In genomic region chr17:42411905-42412679, GRCh38 we compare ENCODE assay signal across 13 cellular contexts. TPM values are rescaled to one million over a fixed set of nuclear protein-coding genes. Genes with fewer than 3 reads are reported as not detected.
DNase-seq lines count a peak whose midpoint lies in the region; ATAC-seq and TF ChIP-seq lines count a peak whose summit lies in the region.
"Had no signal": no experiment of that assay in that cellular context is flagged by ENCODE, and none has a peak within 500 bp of the region (broad histone marks: within the 10 kb centered on the region; RNA-seq: fewer than 3 reads in every experiment).

No MANE protein-coding gene starts in this region.

- H2BK12ac ChIP-seq in mesenchymal stem cell (ENCODE audit: low read length in 2 of 2) = peak overlapping the region; percentile 5 to 68

- H3K23ac ChIP-seq in mesenchymal stem cell (ENCODE audit: low read length in 2 of 2) = no peak overlapping the region

- intact Hi-C loops in adrenal gland (cut with DNase I) = no loop called here

- H3K4me1 ChIP-seq in OCI-LY3 (ENCODE audit: low read length) = peaks cover 67% of the 10 kb centered on the region
- peaks cover 32% of the 10 kb centered on the region for H3K4me1 ChIP-seq in mesenchymal stem cell (ENCODE audit: control insufficient read depth, insufficient read depth, low read depth, low read length)
- H3K4me1 ChIP-seq in adrenal gland (replicated peaks in 1 of 2) = peaks cover 23 to 41% of the 10 kb centered on the region in 2 donors

- H3K79me1 ChIP-seq in mesenchymal stem cell (replicated peaks; ENCODE audit: low read length, poor library complexity, severe bottlenecking) = peaks cover 5% of the 10 kb centered on the region

- H4K8ac ChIP-seq in mesenchymal stem cell (ENCODE audit: low read length) = no peak overlapping the region

- no peaks in the 10 kb centered on the region for H3K9me3 Mint-ChIP-seq in activated CD8-positive, alpha-beta T cell treated with anti-CD3 and anti-CD28 coated beads, Interleukin-2, amount 10 ng/mL, durations not matched to agents 7 days and 5 days (ENCODE audit: insufficient read depth)

- TF ChIP-seq CTCF in OCI-LY3 (IDR thresholded peaks at IDR 0.05; ENCODE audit: low read depth, low read length) = no peak
- no peak for TF ChIP-seq CTCF in coronary artery (IDR thresholded peaks at IDR 0.05)
- TF ChIP-seq CTCF in adrenal gland (IDR thresholded peaks at IDR 0.05) = no peak

- no peak overlapping the region for H2BK120ac ChIP-seq in mesenchymal stem cell (ENCODE audit: low read depth, low read length)

- H3K27me3 ChIP-seq in OCI-LY3 (ENCODE audit: low read depth, low read length) (no peaks in the 10 kb centered on the region), mesenchymal stem cell (ENCODE audit: control insufficient read depth in 1 of 2, insufficient read depth in 1 of 2, low read length in 2 of 2) (no peaks in the 10 kb centered on the region), adrenal gland (no peaks in the 10 kb centered on the region)

- no peak overlapping the region for H3K4me3 Mint-ChIP-seq in activated CD8-positive, alpha-beta T cell treated with anti-CD3 and anti-CD28 coated beads, Interleukin-2, amount 10 ng/mL, durations not matched to agents 7 days and 5 days

- H3K18ac ChIP-seq in mesenchymal stem cell (ENCODE audit: low read depth in 1 of 2, low read length in 2 of 2) = no peak overlapping the region

- H2AFZ ChIP-seq in OCI-LY3 (ENCODE audit: low read depth, low read length) (peak overlapping the region; percentile 82), mesenchymal stem cell (ENCODE audit: low read depth, low read length) (no peak overlapping the region)
- H2AFZ ChIP-seq: PC-9 had no signal

- no peaks in the 10 kb centered on the region for H4K20me1 ChIP-seq in OCI-LY3 (ENCODE audit: insufficient read depth, low read length)

- H3K36me3 ChIP-seq in OCI-LY3 (replicated peaks; ENCODE audit: low read depth, low read length) (no peaks in the 10 kb centered on the region), mesenchymal stem cell (ENCODE audit: control insufficient read depth in 1 of 2, insufficient read depth in 2 of 2, low read depth in 1 of 2, low read length in 2 of 2) (peaks cover 6 to 24% of the 10 kb centered on the region in 2 experiments), adrenal gland (replicated peaks in 1 of 2) (no peaks in the 10 kb centered on the region)

- H3K4me2 ChIP-seq in OCI-LY3 (ENCODE audit: low read length) = peak overlapping the region; percentile 93
- H3K4me2 ChIP-seq in mesenchymal stem cell (ENCODE audit: low read length, poor library complexity, severe bottlenecking) = no peak overlapping the region

- H3K27ac Mint-ChIP-seq in activated CD8-positive, alpha-beta T cell treated with anti-CD3 and anti-CD28 coated beads, Interleukin-2, amount 10 ng/mL, durations not matched to agents 7 days and 5 days = no peak overlapping the region

- H3K4ac ChIP-seq in mesenchymal stem cell (ENCODE audit: low read depth in 1 of 2, low read length in 2 of 2) = no peak overlapping the region

- peaks cover 17% of the 10 kb centered on the region for H3K4me1 Mint-ChIP-seq in activated CD8-positive, alpha-beta T cell treated with anti-CD3 and anti-CD28 coated beads, Interleukin-2, amount 10 ng/mL, durations not matched to agents 7 days and 5 days (ENCODE audit: low read depth)

- H3K9me3 ChIP-seq in OCI-LY3 (ENCODE audit: insufficient read depth, low read length) (no peaks in the 10 kb centered on the region), mesenchymal stem cell (ENCODE audit: control insufficient read depth, low read length) (no peaks in the 10 kb centered on the region), adrenal gland (replicated peaks in 1 of 3) (no peaks in the 10 kb centered on the region)

- H3K36me3 Mint-ChIP-seq in activated CD8-positive, alpha-beta T cell treated with anti-CD3 and anti-CD28 coated beads, Interleukin-2, amount 10 ng/mL, durations not matched to agents 7 days and 5 days (ENCODE audit: low read depth) = no peaks in the 10 kb centered on the region

- POLR2A ChIA-PET in activated CD8-positive, alpha-beta T cell treated with anti-CD3 and anti-CD28 coated beads, Interleukin-2, amount 10 ng/mL, durations not matched to agents 7 days and 5 days (lab: Charles Lee) = no interaction called here

- no peak overlapping the region for H2BK5ac ChIP-seq in mesenchymal stem cell (ENCODE audit: low read depth, low read length, poor library complexity, severe bottlenecking)

- no peak for ATAC-seq in activated CD8-positive, alpha-beta T cell treated with anti-CD3 and anti-CD28 coated beads, Interleukin-2, amount 10 ng/mL, durations not matched to agents 7 days and 5 days

- no peak for TF ChIP-seq POLR2A in adrenal gland (IDR thresholded peaks at IDR 0.05)

- H2AK5ac ChIP-seq in mesenchymal stem cell (ENCODE audit: low read length, severe bottlenecking) = no peak overlapping the region

- peaks cover 5% of the 10 kb centered on the region for H3K27me3 Mint-ChIP-seq in activated CD8-positive, alpha-beta T cell treated with anti-CD3 and anti-CD28 coated beads, Interleukin-2, amount 10 ng/mL, durations not matched to agents 7 days and 5 days (ENCODE audit: low read depth)

- DNase-seq in coronary artery (ENCODE audit: low spot score) (no peak), mesenchymal stem cell (no peak), NCI-H1436 (lab: John Stamatoyannopoulos, UW) (no peak), NCI-H128 (lab: John Stamatoyannopoulos, UW; ENCODE audit: unreplicated experiment) (no peak), adrenal gland (no peak)
- DNase-seq in activated CD8-positive, alpha-beta T cell treated with anti-CD3 and anti-CD28 coated beads, Interleukin-2, amount 10 ng/mL, durations not matched to agents 7 days and 5 days = no peak
- DNase-seq: activated naive CD4-positive, alpha-beta T cell treated with Interleukin-2 at 50 U/mL for 16 hours; NCI-H1105; PC-9; stimulated activated CD4-positive, alpha-beta T cell treated with anti-CD3 and anti-CD28 coated beads, Interleukin-4, amount 100 ng/mL, for 4 hours had no signal

- no peak overlapping the region for H2BK15ac ChIP-seq in mesenchymal stem cell (ENCODE audit: low read depth, poor library complexity, severe bottlenecking)

- H3K4me3 ChIP-seq in OCI-LY3 (ENCODE audit: low read length) (peak overlapping the region; percentile 74), coronary artery (peak overlapping the region; percentile 59), mesenchymal stem cell (ENCODE audit: insufficient read depth in 1 of 2, low read depth in 1 of 2, low read length in 2 of 2) (peak overlapping the region in 1 of 2 experiments; percentile 52), adrenal gland (no peak overlapping the region)
- H3K4me3 ChIP-seq: PC-9 had no signal

- WGBS in mesenchymal stem cell = 98% methylated on average over 10 of the region's 11 CpGs
- WGBS in adrenal gland, 4 donors = 80 to 88% (median 84%) methylated on average over 5 to 11 of the region's 11 CpGs

- no peak overlapping the region for H3K14ac ChIP-seq in mesenchymal stem cell (ENCODE audit: low read length in 2 of 2)

- peak overlapping the region; percentile 18 for H4K91ac ChIP-seq in mesenchymal stem cell (ENCODE audit: low read length)

- CTCF ChIA-PET in activated CD8-positive, alpha-beta T cell treated with anti-CD3 and anti-CD28 coated beads, Interleukin-2, amount 10 ng/mL, durations not matched to agents 7 days and 5 days (lab: Charles Lee) = interaction anchor here (0.8 to 17.8 kb wide), 5 partner anchors 9 to 115 kb away, joined by 3 to 666 read pairs (median 12); partner anchors contain the start of gene CAVIN1

- H3K79me2 ChIP-seq in OCI-LY3 (ENCODE audit: low read length) = no peaks in the 10 kb centered on the region

- H3K9ac ChIP-seq in OCI-LY3 (ENCODE audit: low read length) = peak overlapping the region; percentile 81
- H3K9ac ChIP-seq in mesenchymal stem cell (ENCODE audit: low read length) = peak overlapping the region; percentile 61

- peak overlapping the region; percentile 81 for H3K27ac ChIP-seq in OCI-LY3 (ENCODE audit: low read length)
- H3K27ac ChIP-seq in coronary artery = peak overlapping the region; percentile 81 to 93
- no peak overlapping the region for H3K27ac ChIP-seq in mesenchymal stem cell (ENCODE audit: low read length, poor library complexity, severe bottlenecking)
- H3K27ac ChIP-seq in temporal lobe (ENCODE audit: low read depth, low read length) = peak overlapping the region; percentile 33
- H3K27ac ChIP-seq in adrenal gland = peak overlapping the region in 1 of 5 donors; percentile 52
- H3K27ac ChIP-seq: VCaP had no signal

RNA-seq across cellular contexts. Expression of gene CAVIN1, which starts 11.0 kb away (rescaled TPM):
- 168 TPM for polyA plus RNA-seq in mesenchymal stem cell (2013, experiment 1 of 2)
- polyA plus RNA-seq in mesenchymal stem cell (2013, experiment 2 of 2) = 165 TPM
- 6.4 TPM for total RNA-seq in temporal lobe
- 1 to 10 TPM; 1.7 to 2.0 TPM for total RNA-seq in activated CD8-positive, alpha-beta T cell treated with anti-CD3 and anti-CD28 coated beads, Interleukin-2, amount 10 ng/mL, durations not matched to agents 7 days and 5 days
- 100 to 1,000 TPM in 7 of 8 donors, 10 to 100 TPM in 1; 62.0 to 206 (median 162) TPM for total RNA-seq in adrenal gland
- polyA plus RNA-seq in adrenal gland = 100 to 1,000 TPM in 1 of 3 donors, 10 to 100 TPM in 2; 37.0 to 103 (median 79.8) TPM

RNA-seq across cellular contexts. Expression of gene STAT3, which starts 23.9 kb away (rescaled TPM):
- polyA plus RNA-seq in mesenchymal stem cell (2013, experiment 1 of 2) = 67.6 TPM
- polyA plus RNA-seq in mesenchymal stem cell (2013, experiment 2 of 2) = 66.8 TPM
- 26.3 TPM for total RNA-seq in temporal lobe
- 100 to 1,000 TPM in 1 of 2 experiments, 10 to 100 TPM in 1; 94.7 to 101 TPM for total RNA-seq in activated CD8-positive, alpha-beta T cell treated with anti-CD3 and anti-CD28 coated beads, Interleukin-2, amount 10 ng/mL, durations not matched to agents 7 days and 5 days
- total RNA-seq in adrenal gland = 100 to 1,000 TPM; 132 to 282 (median 196) TPM
- polyA plus RNA-seq in adrenal gland = 100 to 1,000 TPM in 1 of 3 donors, 10 to 100 TPM in 2; 49.0 to 132 (median 49.3) TPM

RNA-seq across cellular contexts. Expression of gene ATP6V0A1, which starts 46.6 kb away (rescaled TPM):
- polyA plus RNA-seq in mesenchymal stem cell (2013, experiment 1 of 2) = 39.0 TPM
- 40.2 TPM for polyA plus RNA-seq in mesenchymal stem cell (2013, experiment 2 of 2)
- 164 TPM for total RNA-seq in temporal lobe
- 1 to 10 TPM; 2.1 to 2.2 TPM for total RNA-seq in activated CD8-positive, alpha-beta T cell treated with anti-CD3 and anti-CD28 coated beads, Interleukin-2, amount 10 ng/mL, durations not matched to agents 7 days and 5 days
- total RNA-seq in adrenal gland = 100 to 1,000 TPM in 3 of 8 donors, 10 to 100 TPM in 5; 42.9 to 126 (median 97.0) TPM
- 100 to 1,000 TPM in 1 of 3 donors, 10 to 100 TPM in 2; 61.6 to 126 (median 81.6) TPM for polyA plus RNA-seq in adrenal gland

Comparison
In these comparisons a context has a peak if more than half of its experiments do, and no peak if none do; other contexts are left out.
1. H3K4me3 ChIP-seq: peak in OCI-LY3 (single experiment) and coronary artery (single experiment); none in adrenal gland (0 of 4).
2. RNA of gene ATP6V0A1, which starts 46.6 kb away (total RNA-seq): 164 TPM in temporal lobe (single experiment) and 42.9 to 126 TPM in adrenal gland; 2.1 to 2.2 TPM in activated CD8-positive, alpha-beta T cell treated with anti-CD3 and anti-CD28 coated beads, Interleukin-2, amount 10 ng/mL, durations not matched to agents 7 days and 5 days; every median in the first group is over 10 times any median in the second.